8 cellular contexts compared by ENCODE assay signal in the genomic region with DNA sequence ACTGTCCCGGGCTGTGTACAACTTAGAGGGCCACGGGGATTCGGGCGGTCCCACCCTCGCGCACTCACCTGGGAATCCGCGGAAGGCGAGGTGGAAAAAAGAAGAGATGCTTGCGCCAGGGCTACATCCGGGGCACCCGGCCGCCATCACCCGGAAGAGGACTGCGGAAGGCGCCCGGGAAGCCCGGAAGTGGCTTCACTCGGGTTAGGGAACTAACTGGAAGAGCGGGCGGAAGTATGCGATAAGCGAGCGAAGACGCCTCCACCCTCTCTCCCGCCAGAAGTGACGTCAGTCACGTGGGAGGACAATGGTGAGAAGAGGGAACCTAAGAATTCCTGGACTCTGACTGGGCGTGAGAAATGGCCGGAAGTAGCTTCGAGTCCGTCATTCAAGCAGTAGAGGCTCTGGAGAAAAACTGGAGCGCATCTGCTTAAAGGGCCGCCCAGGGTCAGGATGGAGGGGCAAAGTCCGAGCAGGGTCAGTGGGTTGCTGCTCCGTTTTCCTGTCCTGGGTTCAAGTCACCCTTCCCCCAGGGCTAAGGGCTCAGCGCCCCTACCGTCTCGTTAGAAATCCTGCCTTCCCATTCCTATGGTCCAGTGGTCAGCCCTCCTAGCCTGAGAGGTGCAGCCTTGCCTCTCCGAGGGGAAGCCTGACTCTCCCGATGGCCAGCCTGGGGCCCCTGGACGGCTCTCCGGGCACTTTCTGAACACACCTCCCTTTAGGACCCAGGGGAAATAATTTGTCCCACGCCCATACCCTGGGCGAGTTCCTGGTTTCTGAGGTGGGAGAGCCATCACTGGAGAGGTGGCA. TPM values are rescaled to one million over a fixed set of nuclear protein-coding genes. Genes with fewer than 3 reads are reported as not detected.
DNase-seq lines count a peak whose midpoint lies in the region; ATAC-seq, FAIRE-seq and TF ChIP-seq lines count a peak whose summit lies in the region.

A gene (minus strand): TSS at position 165 of the 810 bp plus-strand sequence. CDS start 627 bp downstream, outside the sequence.

- peak within 1 kb of the TSS; percentile 86 to 98 (median 90) for H3K27ac ChIP-seq in Peyer's patch

- peak; percentile 34 to 58 for TF ChIP-seq POLR2A in Peyer's patch (IDR thresholded peaks at IDR 0.05)
- TF ChIP-seq POLR2A in erythroblast (IDR thresholded peaks at IDR 0.05; ENCODE audit: low read length), result peak; percentile 89

- peak; percentile 53 for ATAC-seq in GM21576 (IDR thresholded peaks at IDR 0.05; ENCODE audit: unreplicated experiment)
- ATAC-seq in activated T-cell treated with anti-CD3 and anti-CD28 coated beads, Interleukin-2, amount 50 U/mL, for 4 hours, result peak; percentile 92 to 95

- peak; percentile 25 for FAIRE-seq in D721Med (lab: Jason Lieb, UNC)

- TF ChIP-seq CTCF in D721Med (IDR thresholded peaks at IDR 0.05; ENCODE audit: insufficient read depth, missing control alignments) (no peak), Peyer's patch (IDR thresholded peaks at IDR 0.05) (peak in 2 of 6 experiments; percentile 21 to 22)

- no peaks in the 10 kb centered on the region for H3K9me3 Mint-ChIP-seq in activated T-cell treated with anti-CD3 and anti-CD28 coated beads, Interleukin-2, amount 50 U/mL, for 4 hours

- DNase-seq in D721Med (ENCODE audit: insufficient read length, low spot score), result peak; percentile 66
- peak; percentile 86 for DNase-seq in KG1 (lab: John Stamatoyannopoulos, UW)
- DNase-seq in Peyer's patch, result peak; percentile 94 to 98 (median 95)
- DNase-seq in activated T-cell treated with anti-CD3 and anti-CD28 coated beads, Interleukin-2, amount 50 U/mL, for 4 hours, result peak; percentile 86
- peak; percentile 97 to 98 for DNase-seq in erythroblast (lab: John Stamatoyannopoulos, UW)
- peak; percentile 97 for DNase-seq in mucosa of gallbladder (ENCODE audit: low spot score)
- peak; percentile 84 for DNase-seq in stimulated activated CD8-positive, alpha-beta memory T cell treated with anti-CD3 and anti-CD28 coated beads, Interleukin-4, amount 100 ng/mL, for 24 hours (ENCODE audit: low read depth)

- peaks cover 40% of the 10 kb centered on the region for H3K4me1 Mint-ChIP-seq in activated T-cell treated with anti-CD3 and anti-CD28 coated beads, Interleukin-2, amount 50 U/mL, for 4 hours (ENCODE audit: low read depth)

- H3K36me3 Mint-ChIP-seq in activated T-cell treated with anti-CD3 and anti-CD28 coated beads, Interleukin-2, amount 50 U/mL, for 4 hours (ENCODE audit: insufficient read depth), result peaks cover 26% of the 10 kb centered on the region

- peak within 1 kb of the TSS; percentile 66 to 93 (median 70) for H3K4me3 ChIP-seq in Peyer's patch

- H3K4me1 ChIP-seq in Peyer's patch, result peaks cover 0 to 59% (median 10%) of the 10 kb centered on the region in 4 donors

- no peaks in the 10 kb centered on the region for H3K9me3 ChIP-seq in Peyer's patch

- H3K27me3 Mint-ChIP-seq in activated T-cell treated with anti-CD3 and anti-CD28 coated beads, Interleukin-2, amount 50 U/mL, for 4 hours (ENCODE audit: low read depth), result no peaks in the 10 kb centered on the region

- H3K27me3 ChIP-seq in Peyer's patch, result no peaks in the 10 kb centered on the region

- H3K36me3 ChIP-seq in Peyer's patch, result peaks cover 0 to 70% (median 0%) of the 10 kb centered on the region in 3 donors

- peak within 1 kb of the TSS; percentile 95 for H3K4me3 Mint-ChIP-seq in activated T-cell treated with anti-CD3 and anti-CD28 coated beads, Interleukin-2, amount 50 U/mL, for 4 hours

RNA-seq across cellular contexts. Expression of the gene that starts here (rescaled TPM):
- total RNA-seq in Peyer's patch, result 10 to 100 TPM; 32.2 to 39.9 (median 35.3) TPM
- 10 to 100 TPM; 95.2 to 97.2 (median 96.8) TPM for total RNA-seq in activated T-cell treated with anti-CD3 and anti-CD28 coated beads, Interleukin-2, amount 50 U/mL, for 4 hours
- 71.2 TPM for total RNA-seq in mucosa of gallbladder

Comparison
In these comparisons a context has a peak if more than half of its experiments do, and no peak if none do; other contexts are left out.
1. Peak in every context shown above with its lines: DNase-seq, ATAC-seq, H3K4me3 ChIP-seq and H3K27ac ChIP-seq.